In the genomic region with DNA sequence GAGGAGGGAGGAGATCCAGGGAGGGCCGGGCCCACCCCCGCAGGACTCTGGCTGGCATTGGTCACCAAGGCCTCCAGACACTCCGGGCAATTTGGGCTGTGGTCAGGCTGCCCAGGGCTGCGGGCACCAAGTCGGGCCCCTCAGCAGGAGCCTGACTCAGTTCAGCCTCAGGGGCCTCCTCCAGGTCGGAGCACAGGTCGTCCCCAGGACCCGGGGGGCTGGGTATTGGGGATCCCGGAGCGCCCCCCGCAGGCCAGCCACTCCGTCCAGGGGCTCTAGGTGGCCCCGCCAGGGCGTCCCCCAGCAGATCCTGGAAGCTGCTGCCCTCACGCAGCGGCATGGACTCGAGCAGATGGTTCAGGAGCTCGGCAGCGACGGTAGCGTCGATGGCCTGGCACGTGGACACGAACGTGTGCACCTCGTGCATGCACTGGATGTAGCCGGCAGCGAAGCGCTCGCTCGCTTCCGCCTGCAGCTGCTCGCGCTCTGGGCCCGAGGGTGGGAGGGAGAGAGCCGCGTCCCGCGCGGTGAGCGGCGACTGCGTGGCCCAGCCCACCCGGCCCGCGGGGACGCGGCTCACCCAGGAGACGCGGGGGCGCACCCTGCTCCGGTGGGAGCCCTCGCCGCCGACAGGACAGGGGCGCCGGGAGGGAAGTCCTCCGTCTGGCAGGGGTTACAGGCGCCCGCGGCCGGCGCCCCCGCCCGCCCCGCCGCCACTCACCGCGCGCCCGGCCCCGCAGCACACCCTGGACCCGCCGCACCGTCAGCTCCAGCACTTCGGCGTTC, we compare ENCODE assay signal across 8 cellular contexts. TPM values are rescaled to one million over a fixed set of nuclear protein-coding genes. Genes with fewer than 3 reads are reported as not detected.
A peak's percentile ranks its signal among the peaks of the same experiment; 100 is the strongest.
DNase-seq lines count a peak whose midpoint lies in the region; ATAC-seq lines count a peak whose summit lies in the region.

No MANE protein-coding gene starts in this region.

- ATAC-seq in HG02642 (IDR thresholded peaks at IDR 0.05; ENCODE audit: poor library complexity, unreplicated experiment) = peak; percentile 2
- no peak for ATAC-seq in HG02885 (IDR thresholded peaks at IDR 0.05; ENCODE audit: poor library complexity, unreplicated experiment)

- no peaks in the 10 kb centered on the region for H3K36me3 ChIP-seq in ectodermal cell (ENCODE audit: control insufficient read depth, insufficient read depth, low read length)
- no peaks in the 10 kb centered on the region for H3K36me3 ChIP-seq in trophoblast cell (ENCODE audit: control insufficient read depth in 1 of 2, insufficient read depth in 2 of 2, low read length in 2 of 2)

- no peak overlapping the region for H3K23ac ChIP-seq in trophoblast cell (ENCODE audit: low read length)

- DNase-seq in Daoy (ENCODE audit: low read depth) = peak; percentile 43
- DNase-seq in T-helper 1 cell = peak in 3 of 5 donors; percentile 22 to 50 (median 48)
- DNase-seq in trophoblast cell = no peak
- DNase-seq in ecto neural progenitor cell (ENCODE audit: low spot score) = no peak
- DNase-seq in LoVo (ENCODE audit: low spot score) = no peak

- peak overlapping the region; percentile 97 for H3K4me2 ChIP-seq in trophoblast cell (ENCODE audit: low read length)

- no peak overlapping the region for H4K91ac ChIP-seq in trophoblast cell (ENCODE audit: low read depth, low read length)

- H3K18ac ChIP-seq in trophoblast cell (ENCODE audit: low read length) = no peak overlapping the region

- H2AFZ ChIP-seq in trophoblast cell (ENCODE audit: insufficient read depth, low read length, poor library complexity) = no peak overlapping the region

- peaks cover 71% of the 10 kb centered on the region for H3K27me3 ChIP-seq in ectodermal cell (ENCODE audit: control insufficient read depth, insufficient read depth, low read length, poor library complexity, severe bottlenecking)
- H3K27me3 ChIP-seq in trophoblast cell (ENCODE audit: insufficient read depth, low read length) = peaks cover 29% of the 10 kb centered on the region

- no peak overlapping the region for H4K12ac ChIP-seq in trophoblast cell (ENCODE audit: low read depth, low read length)

- peaks cover 4% of the 10 kb centered on the region for H3K79me2 ChIP-seq in trophoblast cell (ENCODE audit: control insufficient read depth, insufficient read depth, low read length, poor library complexity)

- H3K79me1 ChIP-seq in trophoblast cell (ENCODE audit: low read length) = peaks cover 7% of the 10 kb centered on the region

- H3K4me3 ChIP-seq in ectodermal cell (ENCODE audit: insufficient read depth, low read depth, low read length) (peak overlapping the region; percentile 52), trophoblast cell (ENCODE audit: low read depth, low read length) (peak overlapping the region; percentile 86)

- no peak overlapping the region for H2AK5ac ChIP-seq in trophoblast cell (ENCODE audit: low read length)

- H3K27ac ChIP-seq in ectodermal cell (ENCODE audit: insufficient read depth, low read depth, low read length, poor library complexity, severe bottlenecking) (no peak overlapping the region), trophoblast cell (ENCODE audit: low read depth, low read length) (no peak overlapping the region)

- no peak overlapping the region for H2BK120ac ChIP-seq in trophoblast cell (ENCODE audit: insufficient read depth, low read length, poor library complexity)

- no peak overlapping the region for H3K9ac ChIP-seq in trophoblast cell (ENCODE audit: low read length)

- no peak overlapping the region for H3K4ac ChIP-seq in trophoblast cell (ENCODE audit: low read depth, low read length)

- no peak overlapping the region for H2BK5ac ChIP-seq in trophoblast cell (ENCODE audit: low read depth, low read length, poor library complexity)

- no peak overlapping the region for H4K8ac ChIP-seq in trophoblast cell (ENCODE audit: low read depth, low read length)

- no peak overlapping the region for H2BK12ac ChIP-seq in trophoblast cell (ENCODE audit: low read length)

- peaks cover 3% of the 10 kb centered on the region for H3K4me1 ChIP-seq in ectodermal cell (ENCODE audit: control insufficient read depth, insufficient read depth, low read length)
- H3K4me1 ChIP-seq in trophoblast cell (ENCODE audit: control insufficient read depth in 1 of 2, insufficient read depth in 2 of 2, low read length in 2 of 2) = peaks cover 0 to 16% of the 10 kb centered on the region in 2 experiments

- WGBS in ectodermal cell, 2 experiments = 26 to 27% methylated on average over 77 of the region's 77 CpGs
- no CpG with 5 or more reads among the region's 77 CpGs for WGBS in trophoblast cell (ENCODE audit: extremely low coverage, insufficient coverage, insufficient read length)

- no peaks in the 10 kb centered on the region for H3K9me3 ChIP-seq in ectodermal cell (ENCODE audit: control insufficient read depth, low read length)
- peaks cover 8% of the 10 kb centered on the region for H3K9me3 ChIP-seq in trophoblast cell (ENCODE audit: insufficient read depth, low read depth, low read length)

- no peak overlapping the region for H3K14ac ChIP-seq in trophoblast cell (ENCODE audit: low read length)

RNA-seq across cellular contexts. Expression of a gene that starts 0.9 kb away (rescaled TPM):
- 9.8 and 13.1 TPM in 2 replicates for total RNA-seq in Daoy (2014; rRNA removed; shearing (Covaris generic))
- polyA plus RNA-seq in ectodermal cell (2013, experiment 1 of 4) = 15.8 TPM
- 11.9 TPM for polyA plus RNA-seq in ectodermal cell (2013, experiment 2 of 4)
- polyA plus RNA-seq in ectodermal cell (2013, experiment 3 of 4) = 22.0 TPM
- polyA plus RNA-seq in ectodermal cell (2013, experiment 4 of 4) = 32.6 TPM
- polyA plus RNA-seq in trophoblast cell (2013) = 4.2 and 4.3 TPM in 2 replicates

RNA-seq across cellular contexts. Expression of a gene that starts 35.5 kb away (rescaled TPM):
- total RNA-seq in Daoy (2014; rRNA removed; shearing (Covaris generic)) = 27.9 and 29.5 TPM in 2 replicates
- polyA plus RNA-seq in ectodermal cell (2013, experiment 1 of 4) = 44.0 TPM
- 38.8 TPM for polyA plus RNA-seq in ectodermal cell (2013, experiment 2 of 4)
- polyA plus RNA-seq in ectodermal cell (2013, experiment 3 of 4) = 30.4 TPM
- 34.2 TPM for polyA plus RNA-seq in ectodermal cell (2013, experiment 4 of 4)
- 20.9 and 21.5 TPM in 2 replicates for polyA plus RNA-seq in trophoblast cell (2013)

RNA-seq across cellular contexts. Expression of a gene that starts 49.5 kb away (rescaled TPM):
- total RNA-seq in Daoy (2014; rRNA removed; shearing (Covaris generic)) = 1.7 and 3.3 TPM in 2 replicates
- 3.7 TPM for polyA plus RNA-seq in ectodermal cell (2013, experiment 1 of 4)
- 3.3 TPM for polyA plus RNA-seq in ectodermal cell (2013, experiment 2 of 4)
- 3.6 TPM for polyA plus RNA-seq in ectodermal cell (2013, experiment 3 of 4)
- 4.7 TPM for polyA plus RNA-seq in ectodermal cell (2013, experiment 4 of 4)
- polyA plus RNA-seq in trophoblast cell (2013) = 2.0 and 2.2 TPM in 2 replicates

Comparison
In these comparisons a context has a peak if more than half of its experiments do, and no peak if none do; other contexts are left out.
1. DNase-seq: peak in Daoy (single experiment) and T-helper 1 cell (3 of 5); none in trophoblast cell (0 of 2), ecto neural progenitor cell (single experiment) and LoVo (single experiment).